Comparison of ENCODE assay signal across 32 cellular contexts in genomic region chr1:45395051-45395450, GRCh38. TPM values are rescaled to one million over a fixed set of nuclear protein-coding genes. Genes with fewer than 3 reads are reported as not detected.
A peak's percentile ranks its signal among the peaks of the same experiment; 100 is the strongest.
DNase-seq lines count a peak whose midpoint lies in the region; ATAC-seq and TF ChIP-seq lines count a peak whose summit lies in the region.
"Had no signal": no experiment of that assay in that cellular context is flagged by ENCODE, and none has a peak within 500 bp of the region (broad histone marks: within the 10 kb centered on the region; RNA-seq: fewer than 3 reads in every experiment).

No MANE protein-coding gene starts in this region.

- H3K27ac ChIP-seq in mammary epithelial cell (ENCODE audit: insufficient read depth, low read depth, low read length) (no peak overlapping the region), upper lobe of left lung (peak overlapping the region in 1 of 4 donors; percentile 80)
- H3K27ac ChIP-seq: coronary artery, epithelial cell of prostate, GM23248, uterus, VCaP had no signal

- H3K27ac Mint-ChIP-seq in MCF 10A (ENCODE audit: low read depth, unreplicated experiment), result peak overlapping the region; percentile 41
- peak overlapping the region; percentile 94 for H3K27ac Mint-ChIP-seq in stimulated activated naive B cell treated with anti-CD40 and anti-IgM and Interleukin-4, amounts not matched to agents 10 μg/mL and 1 μg/mL and 100 μg/mL, for 72 hours
- H3K27ac Mint-ChIP-seq: activated CD8-positive, alpha-beta T cell treated with anti-CD3 and anti-CD28 coated beads, Interleukin-2, amount 10 ng/mL, durations not matched to agents 7 days and 5 days had no signal

- ATAC-seq in esophagus mucosa (peak; percentile 78), upper lobe of left lung (ENCODE audit: low FRiP score in 2 of 2) (no peak)
- no peak for ATAC-seq in stimulated activated naive B cell treated with anti-CD40 and anti-IgM and Interleukin-4, amounts not matched to agents 10 μg/mL and 1 μg/mL and 100 μg/mL, for 72 hours (replicated peaks)
- ATAC-seq: activated CD8-positive, alpha-beta T cell treated with anti-CD3 and anti-CD28 coated beads, Interleukin-2, amount 10 ng/mL, durations not matched to agents 7 days and 5 days had no signal

- H3K4me3 ChIP-seq in mammary epithelial cell (replicated peaks in 1 of 3; ENCODE audit: insufficient read depth in 1 of 3, low read depth in 2 of 3, low read length in 3 of 3), result no peak overlapping the region
- H3K4me3 ChIP-seq in upper lobe of left lung, result no peak overlapping the region
- H3K4me3 ChIP-seq: coronary artery, GM23248, pancreas, stomach, uterus had no signal

- peak; percentile 58 for DNase-seq in MCF 10A (ENCODE audit: unreplicated experiment)
- DNase-seq in mammary epithelial cell, result no peak
- DNase-seq in NCI-H69 (lab: John Stamatoyannopoulos, UW), result peak; percentile 5
- no peak for DNase-seq in stimulated activated naive B cell treated with anti-CD40 and anti-IgM and Interleukin-4, amounts not matched to agents 10 μg/mL and 1 μg/mL and 100 μg/mL, for 72 hours
- no peak for DNase-seq in kidney glomerular epithelial cell (lab: John Stamatoyannopoulos, UW)
- no peak for DNase-seq in upper lobe of left lung
- DNase-seq in posterior vena cava (ENCODE audit: low spot score), result no peak
- DNase-seq: activated CD4-positive, alpha-beta T cell treated with anti-CD3 and anti-CD28 coated beads for 4 hours; activated CD8-positive, alpha-beta T cell treated with anti-CD3 and anti-CD28 coated beads, Interleukin-2, amount 10 ng/mL, durations not matched to agents 7 days and 5 days; activated effector memory CD4-positive, alpha-beta T cell treated with Interleukin-2 at 50 U/mL for 16 hours; activated naive CD8-positive, alpha-beta T cell treated with anti-CD3 and anti-CD28 coated beads for 36 hours; anterior cingulate cortex; CD8-positive, alpha-beta memory T cell; DMS 273 treated with DMSO at 0.1 percent for 48 hours; effector CD8-positive, alpha-beta T cell; GM23248; NCI-H1436; NCI-H2081; NCI-H2227 treated with DMSO at 0.1 percent for 48 hours; NCI-H526 treated with DMSO at 0.1 percent for 48 hours; pancreas; small intestine; stimulated activated CD4-positive, alpha-beta T cell treated with anti-CD3 and anti-CD28 coated beads, Interleukin-1b, Interleukin-23, amount 100 ng/mL, for 48 hours; stomach; T1000; uterus had no signal

- POLR2A ChIA-PET in MCF 10A (lab: Yijun Ruan, JAX), result interaction anchor here (0.6 to 0.7 kb wide), 2 partner anchors 23 to 92 kb away, joined by 3 read pairs; no protein-coding TSS in a partner anchor

- H3K79me2 ChIP-seq in mammary epithelial cell (ENCODE audit: insufficient read depth, low read length), result no peaks in the 10 kb centered on the region

- H3K36me3 ChIP-seq in mammary epithelial cell (ENCODE audit: insufficient read depth, low read length), result no peaks in the 10 kb centered on the region
- no peaks in the 10 kb centered on the region for H3K36me3 ChIP-seq in upper lobe of left lung
- H3K36me3 ChIP-seq: pancreas, stomach, uterus had no signal

- no peak overlapping the region for H3K9ac ChIP-seq in mammary epithelial cell (ENCODE audit: insufficient read depth, low read length)
- H3K9ac ChIP-seq: GM23248 had no signal

- H3K4me1 ChIP-seq in mammary epithelial cell (ENCODE audit: insufficient read depth, low read length) (no peaks in the 10 kb centered on the region), upper lobe of left lung (peaks cover 12 to 18% (median 13%) of the 10 kb centered on the region in 4 donors)
- H3K4me1 ChIP-seq: pancreas, uterus had no signal

- H4K20me1 ChIP-seq in mammary epithelial cell (ENCODE audit: insufficient read depth, low read length), result no peaks in the 10 kb centered on the region

- H3K9me3 ChIP-seq in mammary epithelial cell (replicated peaks; ENCODE audit: insufficient read depth, low read length), result no peaks in the 10 kb centered on the region
- H3K9me3 ChIP-seq in upper lobe of left lung, result no peaks in the 10 kb centered on the region
- H3K9me3 ChIP-seq: pancreas, stomach, uterus had no signal

- no peak overlapping the region for H2AFZ ChIP-seq in mammary epithelial cell (ENCODE audit: low read depth, low read length)
- H2AFZ ChIP-seq: GM23248 had no signal

- no peaks in the 10 kb centered on the region for H3K36me3 Mint-ChIP-seq in MCF 10A (ENCODE audit: insufficient read depth, unreplicated experiment)
- H3K36me3 Mint-ChIP-seq in stimulated activated naive B cell treated with anti-CD40 and anti-IgM and Interleukin-4, amounts not matched to agents 10 μg/mL and 1 μg/mL and 100 μg/mL, for 72 hours, result peaks cover 2 to 6% of the 10 kb centered on the region in 2 donors
- H3K36me3 Mint-ChIP-seq: activated naive CD8-positive, alpha-beta T cell treated with anti-CD3 and anti-CD28 coated beads for 36 hours; immature natural killer cell had no signal

- no peaks in the 10 kb centered on the region for H3K9me3 Mint-ChIP-seq in MCF 10A (ENCODE audit: unreplicated experiment)
- no peaks in the 10 kb centered on the region for H3K9me3 Mint-ChIP-seq in stimulated activated naive B cell treated with anti-CD40 and anti-IgM and Interleukin-4, amounts not matched to agents 10 μg/mL and 1 μg/mL and 100 μg/mL, for 72 hours
- H3K9me3 Mint-ChIP-seq: activated naive CD8-positive, alpha-beta T cell treated with anti-CD3 and anti-CD28 coated beads for 36 hours; CD8-positive, alpha-beta memory T cell; immature natural killer cell; neural crest cell had no signal

- H3K27me3 Mint-ChIP-seq in MCF 10A (ENCODE audit: insufficient read depth, unreplicated experiment), result no peaks in the 10 kb centered on the region
- no peaks in the 10 kb centered on the region for H3K27me3 Mint-ChIP-seq in stimulated activated naive B cell treated with anti-CD40 and anti-IgM and Interleukin-4, amounts not matched to agents 10 μg/mL and 1 μg/mL and 100 μg/mL, for 72 hours
- H3K27me3 Mint-ChIP-seq: activated naive CD8-positive, alpha-beta T cell treated with anti-CD3 and anti-CD28 coated beads for 36 hours; CD8-positive, alpha-beta memory T cell had no signal

- no peak overlapping the region for H3K4me2 ChIP-seq in mammary epithelial cell (ENCODE audit: insufficient read depth, low read depth, low read length)

- H3K4me1 Mint-ChIP-seq in MCF 10A (ENCODE audit: insufficient read depth, unreplicated experiment), result peaks cover 6% of the 10 kb centered on the region
- H3K4me1 Mint-ChIP-seq in stimulated activated naive B cell treated with anti-CD40 and anti-IgM and Interleukin-4, amounts not matched to agents 10 μg/mL and 1 μg/mL and 100 μg/mL, for 72 hours, result peaks cover 18 to 29% of the 10 kb centered on the region in 2 donors

- CTCF ChIA-PET in MCF 10A (lab: Yijun Ruan, JAX) (interaction anchor here (1.3 to 1.5 kb wide), 2 partner anchors 16 to 173 kb away, joined by 3 read pairs; no protein-coding TSS in a partner anchor), mammary epithelial cell (lab: Charles Lee; ENCODE audit: low non-redundant PET) (no interaction called here)

- TF ChIP-seq POLR2A in upper lobe of left lung (IDR thresholded peaks at IDR 0.05), result no peak

- TF ChIP-seq CTCF in MCF 10A (IDR thresholded peaks at IDR 0.05; ENCODE audit: unreplicated experiment) (no peak), mammary epithelial cell (conservative IDR thresholded peaks at IDR 0.05 in 1 of 2, IDR thresholded peaks at IDR 0.05 in 1 of 2; ENCODE audit: extremely low read depth in 1 of 2, insufficient read depth in 1 of 2, low read depth in 1 of 2, low read length in 2 of 2) (no peak), upper lobe of left lung (IDR thresholded peaks at IDR 0.05) (no peak)

- no TSS peak for BruUV-seq in MCF 10A (replicated peaks; lab: Mats Ljungman, UMichigan)
- no TSS peak for BruUV-seq in mammary epithelial cell (replicated peaks; lab: Mats Ljungman, UMichigan)

- intact Hi-C loops in MCF 10A (cut with micrococcal nuclease), result no loop called here
- intact Hi-C loops in mammary epithelial cell (cut with micrococcal nuclease), result no loop called here
- intact Hi-C loops in posterior vena cava (cut with DNase I), result no loop called here

- no peak for TF ChIP-seq EP300 in upper lobe of left lung (IDR thresholded peaks at IDR 0.05)

- in situ Hi-C loops in mammary epithelial cell (cut with MboI; ENCODE audit: low sequenced_read_pairs in 2 of 2), result no loop called here

- dilution Hi-C loops in mammary epithelial cell (cut with HindIII; ENCODE audit: low sequenced_read_pairs), result no loop called here

- no peak overlapping the region for H3K4me3 Mint-ChIP-seq in MCF 10A (ENCODE audit: unreplicated experiment)
- no peak overlapping the region for H3K4me3 Mint-ChIP-seq in stimulated activated naive B cell treated with anti-CD40 and anti-IgM and Interleukin-4, amounts not matched to agents 10 μg/mL and 1 μg/mL and 100 μg/mL, for 72 hours
- H3K4me3 Mint-ChIP-seq: activated CD8-positive, alpha-beta T cell treated with anti-CD3 and anti-CD28 coated beads, Interleukin-2, amount 10 ng/mL, durations not matched to agents 7 days and 5 days; activated naive CD8-positive, alpha-beta T cell treated with anti-CD3 and anti-CD28 coated beads for 36 hours; neural crest cell had no signal

- no peaks in the 10 kb centered on the region for H3K27me3 ChIP-seq in mammary epithelial cell (ENCODE audit: insufficient read depth, low read length)
- H3K27me3 ChIP-seq in upper lobe of left lung, result no peaks in the 10 kb centered on the region
- H3K27me3 ChIP-seq: pancreas, stomach, uterus had no signal

- WGBS in mammary epithelial cell (ENCODE audit: low coverage, missing lambda C conversion rate), result 92% methylated on average over 2 of the region's 2 CpGs
- 73 to 91% methylated on average over 2 of the region's 2 CpGs for WGBS in upper lobe of left lung, 2 donors

RNA-seq across cellular contexts. Expression of gene MUTYH, which starts 54.8 kb away (rescaled TPM):
- total RNA-seq in MCF 10A (2022) (31.2 and 31.3 TPM in 2 replicates), mammary epithelial cell (10 to 100 TPM in 1 of 2 donors, 1 to 10 TPM in 1; 9.8 to 24.8 TPM), esophagus mucosa (10.8 TPM), upper lobe of left lung (100 to 1,000 TPM in 1 of 6 donors, 10 to 100 TPM in 5; 10.3 to 105 (median 24.5) TPM), posterior vena cava (10 to 100 TPM; 15.1 to 15.7 TPM)
- polyA plus RNA-seq in mammary epithelial cell, result 15.2 TPM
- 33.6 TPM for polyA minus RNA-seq in mammary epithelial cell

RNA-seq across cellular contexts. Expression of gene TOE1, which starts 55.1 kb away (rescaled TPM):
- total RNA-seq in MCF 10A (2022), result 11.1 and 13.3 TPM in 2 replicates
- 10 to 100 TPM in 1 of 2 donors, 1 to 10 TPM in 1; 9.0 to 12.8 TPM for total RNA-seq in mammary epithelial cell
- 31.7 TPM for polyA plus RNA-seq in mammary epithelial cell
- polyA minus RNA-seq in mammary epithelial cell, result 19.5 TPM
- 6.1 TPM for total RNA-seq in esophagus mucosa
- total RNA-seq in upper lobe of left lung, result 10 to 100 TPM in 2 of 6 donors, 1 to 10 TPM in 4; 5.4 to 16.6 (median 9.1) TPM
- 1 to 10 TPM; 5.8 to 7.0 TPM for total RNA-seq in posterior vena cava

Comparison
In these comparisons a context has a peak if more than half of its experiments do, and no peak if none do; other contexts are left out.
1. DNase-seq: peak in MCF 10A (single experiment) and NCI-H69 (single experiment); none in mammary epithelial cell (single experiment), stimulated activated naive B cell treated with anti-CD40 and anti-IgM and Interleukin-4, amounts not matched to agents 10 μg/mL and 1 μg/mL and 100 μg/mL, for 72 hours (single experiment), kidney glomerular epithelial cell (single experiment), upper lobe of left lung (0 of 2) and posterior vena cava (single experiment).